In genomic region chr12:124995200-124995961, GRCh38 we compare ENCODE assay signal across 8 cellular contexts. TPM values are rescaled to one million over a fixed set of nuclear protein-coding genes. Genes with fewer than 3 reads are reported as not detected.
A peak's percentile ranks its signal among the peaks of the same experiment; 100 is the strongest.
DNase-seq lines count a peak whose midpoint lies in the region; ATAC-seq and TF ChIP-seq lines count a peak whose summit lies in the region.

No MANE protein-coding gene starts in this region.

- H3K4me3 Mint-ChIP-seq in activated naive CD4-positive, alpha-beta T cell treated with anti-CD3 and anti-CD28 coated beads, Interleukin-2, amount 50 U/mL, for 24 hours = peak overlapping the region; percentile 95
- H3K4me3 Mint-ChIP-seq in glutamatergic neuron (ENCODE audit: unreplicated experiment) = peak overlapping the region; percentile 83
- H3K4me3 Mint-ChIP-seq in type B pancreatic cell = peak overlapping the region; percentile 95

- intact Hi-C loops in PC-3 (cut with micrococcal nuclease) = loop anchor here (2.0 kb wide), 1 partner anchor 69 kb away; the partner anchor contains the start of gene AACS

- ATAC-seq in PC-3 (no peak), GM18870 (IDR thresholded peaks at IDR 0.05; ENCODE audit: unreplicated experiment) (no peak), HG02678 (IDR thresholded peaks at IDR 0.05; ENCODE audit: unreplicated experiment) (no peak)

- no peaks in the 10 kb centered on the region for H3K36me3 ChIP-seq in PC-3 (ENCODE audit: low read depth, low read length)

- H3K4me2 ChIP-seq in PC-3 (ENCODE audit: low read length) = peak overlapping the region; percentile 84

- H3K9me3 Mint-ChIP-seq in activated naive CD4-positive, alpha-beta T cell treated with anti-CD3 and anti-CD28 coated beads, Interleukin-2, amount 50 U/mL, for 24 hours = no peaks in the 10 kb centered on the region
- H3K9me3 Mint-ChIP-seq in glutamatergic neuron (ENCODE audit: unreplicated experiment) = peaks cover 2% of the 10 kb centered on the region
- peaks cover 5% of the 10 kb centered on the region for H3K9me3 Mint-ChIP-seq in type B pancreatic cell

- H4K20me1 ChIP-seq in PC-3 (ENCODE audit: low read length) = peaks cover 8% of the 10 kb centered on the region; the same call in 1 of the 2 replicates

- H3K27me3 ChIP-seq in PC-3 (ENCODE audit: low read length) = no peaks in the 10 kb centered on the region

- H3F3A ChIP-seq in PC-3 (ENCODE audit: low read length, unreplicated experiment) = no peaks in the 10 kb centered on the region

- no peaks in the 10 kb centered on the region for H3K9me3 ChIP-seq in PC-3 (ENCODE audit: low read length)

- no peaks in the 10 kb centered on the region for H3K36me3 Mint-ChIP-seq in activated naive CD4-positive, alpha-beta T cell treated with anti-CD3 and anti-CD28 coated beads, Interleukin-2, amount 50 U/mL, for 24 hours
- H3K36me3 Mint-ChIP-seq in glutamatergic neuron (ENCODE audit: unreplicated experiment) = no peaks in the 10 kb centered on the region
- H3K36me3 Mint-ChIP-seq in type B pancreatic cell = peaks cover 4% of the 10 kb centered on the region

- H3K27ac ChIP-seq in PC-3 (ENCODE audit: low read length) = no peak overlapping the region

- peaks cover 25% of the 10 kb centered on the region for H3K4me1 Mint-ChIP-seq in activated naive CD4-positive, alpha-beta T cell treated with anti-CD3 and anti-CD28 coated beads, Interleukin-2, amount 50 U/mL, for 24 hours
- H3K4me1 Mint-ChIP-seq in glutamatergic neuron (ENCODE audit: low read depth, unreplicated experiment) (peaks cover 4% of the 10 kb centered on the region), type B pancreatic cell (ENCODE audit: unreplicated experiment) (peaks cover 17% of the 10 kb centered on the region)

- no peak overlapping the region for H3K27ac Mint-ChIP-seq in activated naive CD4-positive, alpha-beta T cell treated with anti-CD3 and anti-CD28 coated beads, Interleukin-2, amount 50 U/mL, for 24 hours
- H3K27ac Mint-ChIP-seq in glutamatergic neuron (ENCODE audit: unreplicated experiment) (no peak overlapping the region), type B pancreatic cell (peak overlapping the region; percentile 32)

- H3K4me1 ChIP-seq in PC-3 (ENCODE audit: insufficient read depth, low read length) = peaks cover 18% of the 10 kb centered on the region

- TF ChIP-seq CTCF in PC-3 (conservative IDR thresholded peaks at IDR 0.05; ENCODE audit: low read depth, low read length) (no peak), glutamatergic neuron (IDR thresholded peaks at IDR 0.05; ENCODE audit: partially characterized antibody, unreplicated experiment) (no peak), type B pancreatic cell (conservative IDR thresholded peaks at IDR 0.05) (no peak)

- no peak for DNase-seq in activated naive CD4-positive, alpha-beta T cell treated with Interleukin-2 at 50 U/mL for 16 hours
- DNase-seq in PC-3 (no peak), glutamatergic neuron (no peak), type B pancreatic cell (ENCODE audit: extremely low spot score, unreplicated experiment) (no peak), NCI-H1694 (lab: John Stamatoyannopoulos, UW) (no peak)

- H3K27me3 Mint-ChIP-seq in activated naive CD4-positive, alpha-beta T cell treated with anti-CD3 and anti-CD28 coated beads, Interleukin-2, amount 50 U/mL, for 24 hours = no peaks in the 10 kb centered on the region
- peaks cover 7% of the 10 kb centered on the region for H3K27me3 Mint-ChIP-seq in glutamatergic neuron (ENCODE audit: unreplicated experiment)
- H3K27me3 Mint-ChIP-seq in type B pancreatic cell = no peaks in the 10 kb centered on the region

- POLR2A ChIA-PET in PC-3 (lab: Charles Lee; ENCODE audit: unreplicated experiment) = no interaction called here

- H3K9ac ChIP-seq in PC-3 (ENCODE audit: low read length) = peak overlapping the region; percentile 69; the same call in 1 of the 2 replicates

- peak overlapping the region; percentile 78 for H3K4me3 ChIP-seq in PC-3 (ENCODE audit: low read length)

- peaks cover 57% of the 10 kb centered on the region for H3K79me2 ChIP-seq in PC-3 (ENCODE audit: low read length)

- no TSS peak for BruUV-seq in PC-3 (replicated peaks; lab: Mats Ljungman, UMichigan)

- CTCF ChIA-PET in PC-3 (lab: Charles Lee) = interaction anchor here (0.8 kb wide), 1 partner anchor 55 kb away, joined by 3 read pairs; no protein-coding TSS in a partner anchor

- H3K9me2 ChIP-seq in PC-3 (replicated peaks; ENCODE audit: low read length) = no peaks in the 10 kb centered on the region

- peak overlapping the region; percentile 74 for H2AFZ ChIP-seq in PC-3 (ENCODE audit: low read length)

RNA-seq across cellular contexts. Expression of gene BRI3BP, which starts 1.9 kb away (rescaled TPM):
- total RNA-seq in PC-3 (2014; rRNA removed) = 31.9 and 32.9 TPM in 2 replicates
- 1.5 TPM for total RNA-seq in glutamatergic neuron (ENCODE audit: unreplicated experiment)
- 18.1 and 19.0 TPM in 2 replicates for total RNA-seq in type B pancreatic cell (ENCODE audit: low replicate concordance)

RNA-seq across cellular contexts. Expression of gene DHX37, which starts 6.5 kb away (rescaled TPM):
- total RNA-seq in PC-3 (2014; rRNA removed) (56.5 and 76.0 TPM in 2 replicates), glutamatergic neuron (ENCODE audit: unreplicated experiment) (9.8 TPM), type B pancreatic cell (ENCODE audit: low replicate concordance) (19.3 and 24.1 TPM in 2 replicates)
